Comparison of ENCODE assay signal across 4 cellular contexts in genomic region chrY:25987720-25988119, GRCh38.
A peak's percentile ranks its signal among the peaks of the same experiment; 100 is the strongest.
DNase-seq lines count a peak whose midpoint lies in the region; ATAC-seq, FAIRE-seq and TF ChIP-seq lines count a peak whose summit lies in the region.
"Not testable (repeated sequence)": the region's sequence is repeated elsewhere in the genome, so short reads cannot be mapped to it uniquely, and the experiment has no call there.

No MANE protein-coding gene starts in this region.

- not testable (repeated sequence) for TF ChIP-seq RAD21 in HepG2 (CRISPR knock-in tag; IDR thresholded peaks at IDR 0.05)

- not testable (repeated sequence) for H3K4me3 ChIP-seq in RWPE2 (ENCODE audit: severe bottlenecking); HepG2 (replicated peaks in 1 of 3; ENCODE audit: insufficient read depth in 1 of 3, low read depth in 2 of 3, low read length in 3 of 3)

- H4K20me1 ChIP-seq in HepG2 (ENCODE audit: insufficient read depth, low read length), result not testable (repeated sequence)

- in situ Hi-C loops in HepG2 (cut with HindIII; ENCODE audit: extremely low pct_ligation_motif_present, low pct_unique_long_range_greater_than_20kb), result not testable (repeated sequence)

- FAIRE-seq in HepG2 (lab: Jason Lieb, UNC), result not testable (repeated sequence)

- not testable (repeated sequence) for DNase-seq in RWPE2 (ENCODE audit: low spot score); left ventricle myocardium superior; HepG2 (ENCODE audit: low spot score)

- H3K79me2 ChIP-seq in HepG2 (ENCODE audit: insufficient read depth, low read length), result not testable (repeated sequence)

- POLR2A ChIA-PET in HepG2 (lab: Yijun Ruan, JAX), result not testable (repeated sequence)

- H3K9ac ChIP-seq in HepG2 (ENCODE audit: insufficient read depth, low read depth, low read length), result not testable (repeated sequence)

- intact Hi-C loops in left ventricle myocardium superior (cut with micrococcal nuclease); HepG2 (cut with micrococcal nuclease; ENCODE audit: unreplicated experiment): not testable (repeated sequence)

- H2AFZ ChIP-seq in HepG2 (ENCODE audit: low read length), result not testable (repeated sequence)

- TF ChIP-seq EP300 in HepG2 (IDR thresholded peaks at IDR 0.05; ENCODE audit: low read depth in 2 of 2, low read length in 2 of 2); HepG2 (CRISPR knock-in tag; IDR thresholded peaks at IDR 0.05; ENCODE audit: borderline replicate concordance): not testable (repeated sequence)

- not testable (repeated sequence) for TF ChIP-seq POLR2A in HepG2 (IDR thresholded peaks at IDR 0.05; ENCODE audit: insufficient read depth in 1 of 2, low read depth in 2 of 2, low read length in 2 of 2)

- not testable (repeated sequence) for BruUV-seq in HepG2 (replicated peaks; lab: Mats Ljungman, UMichigan)

- TF ChIP-seq CTCF in RWPE2 (IDR thresholded peaks at IDR 0.05; ENCODE audit: poor library complexity, severe bottlenecking); HepG2 (CRISPR knock-in tag; IDR thresholded peaks at IDR 0.05): not testable (repeated sequence)

- H3K27ac ChIP-seq in RWPE2 (ENCODE audit: poor library complexity, severe bottlenecking); HepG2 (ENCODE audit: extremely low read length, insufficient read depth, low read length): not testable (repeated sequence)

- ATAC-seq in GM18868 (IDR thresholded peaks at IDR 0.05; ENCODE audit: unreplicated experiment) (peak; percentile 60), RWPE2 (ENCODE audit: low read depth) (peak; percentile 73; the same call in 2 of the 3 replicates), left ventricle myocardium superior (peak; percentile 47), HepG2 (peak; percentile 55)

- not testable (repeated sequence) for H3K9me3 ChIP-seq in RWPE2 (ENCODE audit: severe bottlenecking); HepG2 (ENCODE audit: low read length)

- CTCF ChIA-PET in HepG2 (lab: Yijun Ruan, JAX; ENCODE audit: low intra/inter-chr PET ratio, low total read pairs), result not testable (repeated sequence)

- not testable (repeated sequence) for H3K4me2 ChIP-seq in HepG2 (ENCODE audit: low read depth, low read length)

- not testable (repeated sequence) for H3K4me1 ChIP-seq in RWPE2 (ENCODE audit: insufficient read depth, poor library complexity, severe bottlenecking); HepG2 (ENCODE audit: insufficient read depth, low read length)

- H3K27me3 ChIP-seq in RWPE2 (ENCODE audit: insufficient read depth, poor library complexity, severe bottlenecking); HepG2 (ENCODE audit: control insufficient read depth in 1 of 2, insufficient read depth in 2 of 2, low read length in 2 of 2): not testable (repeated sequence)

- WGBS in HepG2 (ENCODE audit: low lambda C conversion rate), result no CpG with 5 or more reads among the region's 11 CpGs

- not testable (repeated sequence) for H3K36me3 ChIP-seq in RWPE2 (ENCODE audit: low read depth); HepG2 (replicated peaks in 1 of 2; ENCODE audit: control insufficient read depth in 1 of 2, insufficient read depth in 2 of 2, low read length in 2 of 2)
